Comparison of ENCODE assay signal across 8 cellular contexts in the genomic region with DNA sequence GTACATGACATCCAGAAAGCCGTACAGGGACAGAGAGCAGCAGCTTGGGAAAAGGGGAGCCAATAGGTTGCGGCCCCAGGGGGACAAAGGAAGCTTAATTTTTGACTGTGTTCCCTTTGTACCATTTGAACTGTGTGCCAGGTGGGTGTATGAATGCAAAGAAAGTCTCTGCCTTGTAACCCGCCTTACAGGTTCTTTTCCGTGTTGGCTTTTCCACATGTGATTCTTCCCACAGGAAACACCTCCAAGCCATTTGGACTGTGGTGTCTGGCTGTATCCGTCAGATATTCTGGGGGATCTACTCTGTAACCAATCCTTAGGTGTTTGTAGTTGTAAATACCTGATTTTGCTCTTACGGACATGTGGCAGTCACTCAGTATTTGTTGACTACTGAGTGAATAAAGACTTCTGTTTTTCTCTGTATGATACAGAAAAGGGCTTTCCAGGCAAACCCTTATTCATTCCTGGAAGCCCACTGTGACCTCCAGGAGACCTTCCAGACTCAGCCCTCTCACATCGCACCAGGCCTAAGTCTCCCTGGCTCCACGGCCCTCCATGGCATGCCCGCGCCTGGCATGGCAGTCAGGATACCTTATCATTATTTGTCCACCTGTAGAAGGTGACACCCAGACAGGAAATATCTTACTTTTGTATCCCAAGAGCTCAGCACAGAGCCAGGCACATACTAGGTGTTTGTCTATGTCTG. TPM values are rescaled to one million over a fixed set of nuclear protein-coding genes. Genes with fewer than 3 reads are reported as not detected.
DNase-seq lines count a peak whose midpoint lies in the region; ATAC-seq and TF ChIP-seq lines count a peak whose summit lies in the region.
"Had no signal": no experiment of that assay in that cellular context is flagged by ENCODE, and none has a peak within 500 bp of the region (broad histone marks: within the 10 kb centered on the region; RNA-seq: fewer than 3 reads in every experiment).

No MANE protein-coding gene starts in this region.

- H3K4me1 ChIP-seq in iPS-18a (ENCODE audit: control insufficient read depth, low read depth, low read length) (peaks cover 13% of the 10 kb centered on the region), left lung (peaks cover 10 to 43% of the 10 kb centered on the region in 2 donors)

- peak overlapping the region; percentile 62 for H3K4me3 ChIP-seq in HFF-Myc (replicated peaks; ENCODE audit: low read depth, low read length)
- peak overlapping the region; percentile 79 for H3K4me3 ChIP-seq in iPS-18a (ENCODE audit: low read length)
- H3K4me3 ChIP-seq in skin epidermis = peak overlapping the region in 4 of 7 experiments; percentile 54 to 72 (median 62)
- H3K4me3 ChIP-seq in left lung = peak overlapping the region in 1 of 2 donors; percentile 62

- H3K9me3 ChIP-seq in iPS-18a (ENCODE audit: control insufficient read depth, low read depth, low read length) (no peaks in the 10 kb centered on the region), left lung (no peaks in the 10 kb centered on the region)

- peaks cover 28% of the 10 kb centered on the region for H3K27me3 Mint-ChIP-seq in activated T-helper 17 cell treated with anti-CD3 and anti-CD28 coated beads, Interleukin-2, amount 50 U/mL, for 72 hours

- H3K27ac ChIP-seq in iPS-18a (ENCODE audit: low read length) = no peak overlapping the region
- peak overlapping the region in 2 of 21 experiments; percentile 80 to 88 for H3K27ac ChIP-seq in skin epidermis
- H3K27ac ChIP-seq in left lung = no peak overlapping the region

- no peak for DNase-seq in HFF-Myc (ENCODE audit: extremely low read depth, low read depth)
- DNase-seq in NOMO-1 treated with dmso at 0.1 percent for 144 hours (lab: John Stamatoyannopoulos, UW; ENCODE audit: unreplicated experiment) = no peak
- no peak for DNase-seq in left lung
- DNase-seq: amniotic stem cell had no signal

- ATAC-seq in activated T-helper 17 cell treated with anti-CD3 and anti-CD28 coated beads, Interleukin-2, amount 50 U/mL, for 72 hours (replicated peaks) = no peak
- no peak for ATAC-seq in HG03135 (IDR thresholded peaks at IDR 0.05; ENCODE audit: unreplicated experiment)
- ATAC-seq in left lung = no peak

- H3K9me3 Mint-ChIP-seq in activated T-helper 17 cell treated with anti-CD3 and anti-CD28 coated beads, Interleukin-2, amount 50 U/mL, for 72 hours = no peaks in the 10 kb centered on the region

- H3K9ac ChIP-seq in iPS-18a (ENCODE audit: low read length) = peak overlapping the region; percentile 14

- TF ChIP-seq CTCF in HFF-Myc (IDR thresholded peaks at IDR 0.05; ENCODE audit: low read depth, low read length, missing control alignments) (no peak), left lung (IDR thresholded peaks at IDR 0.05) (no peak)

- intact Hi-C loops in left lung (cut with DNase I) = no loop called here

- H3K27ac Mint-ChIP-seq in activated T-helper 17 cell treated with anti-CD3 and anti-CD28 coated beads, Interleukin-2, amount 50 U/mL, for 72 hours = no peak overlapping the region

- peaks cover 35% of the 10 kb centered on the region for H3K27me3 ChIP-seq in iPS-18a (ENCODE audit: control insufficient read depth, insufficient read depth, low read length)
- peaks cover 0 to 38% of the 10 kb centered on the region in 2 donors for H3K27me3 ChIP-seq in left lung

- H3K4me3 Mint-ChIP-seq in activated T-helper 17 cell treated with anti-CD3 and anti-CD28 coated beads, Interleukin-2, amount 50 U/mL, for 72 hours = peak overlapping the region; percentile 75

- no peaks in the 10 kb centered on the region for H3K4me1 Mint-ChIP-seq in activated T-helper 17 cell treated with anti-CD3 and anti-CD28 coated beads, Interleukin-2, amount 50 U/mL, for 72 hours

- no peaks in the 10 kb centered on the region for H3K36me3 ChIP-seq in iPS-18a (ENCODE audit: control insufficient read depth, low read depth, low read length)
- H3K36me3 ChIP-seq in left lung = peaks cover 0 to 4% of the 10 kb centered on the region in 2 donors

- H3K36me3 Mint-ChIP-seq in activated T-helper 17 cell treated with anti-CD3 and anti-CD28 coated beads, Interleukin-2, amount 50 U/mL, for 72 hours (ENCODE audit: low read depth) = no peaks in the 10 kb centered on the region

RNA-seq across cellular contexts. Expression of gene LRRFIP1, which starts 1.2 kb away (rescaled TPM):
- total RNA-seq in activated T-helper 17 cell treated with anti-CD3 and anti-CD28 coated beads, Interleukin-2, amount 50 U/mL, for 72 hours = 100 to 1,000 TPM; 271 to 319 TPM
- total RNA-seq in left lung = 100 to 1,000 TPM; 123 to 160 TPM

RNA-seq across cellular contexts. Expression of gene RAB17, which starts 38.1 kb away (rescaled TPM):
- 1 to 10 TPM in 1 of 2 donors, under 1 TPM in 1; 0.43 to 2.5 TPM for total RNA-seq in activated T-helper 17 cell treated with anti-CD3 and anti-CD28 coated beads, Interleukin-2, amount 50 U/mL, for 72 hours
- 10 to 100 TPM; 35.5 to 37.9 TPM for total RNA-seq in left lung

Comparison
In these comparisons a context has a peak if more than half of its experiments do, and no peak if none do; other contexts are left out.
1. RNA of gene RAB17, which starts 38.1 kb away (total RNA-seq): 35.5 to 37.9 TPM in left lung; 0.43 to 2.5 TPM in activated T-helper 17 cell treated with anti-CD3 and anti-CD28 coated beads, Interleukin-2, amount 50 U/mL, for 72 hours; every median in the first group is over 10 times any median in the second.